In genomic region chr10:89734616-89735015, GRCh38 we compare ENCODE assay signal across 8 cellular contexts.
"Had no signal": no experiment of that assay in that cellular context is flagged by ENCODE, and none has a peak within 500 bp of the region (broad histone marks: within the 10 kb centered on the region; RNA-seq: fewer than 3 reads in every experiment).

No MANE protein-coding gene starts in this region.

- H3K27ac Mint-ChIP-seq: H9, IgD-negative memory B cell had no signal

- H2AFZ ChIP-seq: GM23248 had no signal

- H3K4me3 ChIP-seq: GM23248 had no signal

- H3K9me3 Mint-ChIP-seq: H9, IgD-negative memory B cell had no signal

- H3K27me3 Mint-ChIP-seq: IgD-negative memory B cell had no signal

- FAIRE-seq: HepG2 had no signal

- DNase-seq: GM23248, GOT3, H9, HCEC 1CT, KBM-7 had no signal

- H3K9ac ChIP-seq: GM23248 had no signal

- ATAC-seq: HepG2 had no signal

- H3K4me1 Mint-ChIP-seq: H9 had no signal

- H3K27ac ChIP-seq: GM23248, HL-60 had no signal

- H3K4me3 Mint-ChIP-seq: H9, IgD-negative memory B cell had no signal
